8 cellular contexts compared by ENCODE assay signal in the genomic region with DNA sequence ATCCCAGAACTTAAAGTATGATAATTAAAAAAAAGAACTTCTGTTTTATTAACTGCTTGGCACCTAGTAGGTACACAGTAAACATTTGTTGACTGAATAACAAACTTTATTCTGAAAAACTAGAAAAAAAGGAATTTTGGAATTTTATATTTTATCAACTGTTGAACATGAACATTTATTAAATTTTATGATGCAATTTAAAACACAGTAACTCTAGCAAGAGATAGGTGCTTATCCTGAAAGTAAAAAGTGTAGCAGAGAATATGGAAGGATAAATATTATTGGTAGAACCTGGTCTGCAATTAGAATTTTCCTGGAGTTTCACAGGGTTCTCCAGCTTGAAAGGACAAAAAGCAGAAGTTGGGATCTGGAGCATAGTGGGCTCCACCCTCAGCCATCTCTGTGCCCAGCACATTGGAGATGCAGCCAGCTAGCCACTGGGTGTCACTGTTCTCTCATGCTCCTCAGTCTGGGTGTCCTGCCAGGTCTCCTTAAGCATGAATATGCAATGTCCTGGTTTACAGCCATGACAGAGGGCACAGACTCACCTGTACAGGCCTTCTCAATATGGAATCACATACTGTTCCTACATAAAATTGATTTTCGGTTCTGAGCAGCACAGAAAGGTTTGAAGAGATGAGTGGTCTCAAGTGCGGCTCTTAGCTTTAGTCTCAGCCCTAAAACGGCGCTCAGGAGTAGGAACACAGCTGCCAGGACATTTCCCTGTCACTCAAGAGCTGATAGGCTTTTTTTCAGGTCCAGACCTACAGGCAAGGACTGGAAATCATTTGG. TPM values are rescaled to one million over a fixed set of nuclear protein-coding genes. Genes with fewer than 3 reads are reported as not detected.
DNase-seq lines count a peak whose midpoint lies in the region; ATAC-seq, FAIRE-seq and TF ChIP-seq lines count a peak whose summit lies in the region.

No MANE protein-coding gene starts in this region.

- peak; percentile 100 for ATAC-seq in PC-3
- peak; percentile 100 for ATAC-seq in upper lobe of right lung

- CTCF ChIA-PET in PC-3 (lab: Charles Lee), result no interaction called here

- H3K36me3 ChIP-seq in PC-3 (ENCODE audit: low read depth, low read length) (no peaks in the 10 kb centered on the region), upper lobe of right lung (no peaks in the 10 kb centered on the region)

- peaks cover 49% of the 10 kb centered on the region for H3K27me3 Mint-ChIP-seq in osteocyte (ENCODE audit: unreplicated experiment)

- H3K27ac Mint-ChIP-seq in osteocyte (ENCODE audit: unreplicated experiment), result no peak overlapping the region

- H4K20me1 ChIP-seq in PC-3 (ENCODE audit: low read length), result no peaks in the 10 kb centered on the region

- peak; percentile 30 for FAIRE-seq in H54 (lab: Jason Lieb, UNC)

- H3K9me2 ChIP-seq in PC-3 (replicated peaks; ENCODE audit: low read length), result no peaks in the 10 kb centered on the region

- no peak overlapping the region for H3K4me2 ChIP-seq in PC-3 (ENCODE audit: low read length)

- TF ChIP-seq POLR2A in H54 (IDR thresholded peaks at IDR 0.05; ENCODE audit: low read depth, low read length), result no peak

- intact Hi-C loops in PC-3 (cut with micrococcal nuclease) (loop anchor here (2.0 to 5.0 kb wide), 4 partner anchors 230 to 566 kb away; no protein-coding TSS in a partner anchor), upper lobe of right lung (cut with DNase I) (no loop called here)

- H3K9me3 Mint-ChIP-seq in osteocyte (ENCODE audit: unreplicated experiment), result peaks cover 5% of the 10 kb centered on the region

- POLR2A ChIA-PET in PC-3 (lab: Charles Lee; ENCODE audit: unreplicated experiment), result no interaction called here

- H3K27me3 ChIP-seq in PC-3 (ENCODE audit: low read length) (no peaks in the 10 kb centered on the region), upper lobe of right lung (no peaks in the 10 kb centered on the region)

- no peaks in the 10 kb centered on the region for H3K36me3 Mint-ChIP-seq in osteocyte (ENCODE audit: unreplicated experiment)

- H3K9me3 ChIP-seq in PC-3 (ENCODE audit: low read length) (no peaks in the 10 kb centered on the region), upper lobe of right lung (no peaks in the 10 kb centered on the region)

- no TSS peak for BruUV-seq in PC-3 (replicated peaks; lab: Mats Ljungman, UMichigan)

- H3K4me1 ChIP-seq in PC-3 (ENCODE audit: insufficient read depth, low read length), result no peaks in the 10 kb centered on the region
- no peaks in the 10 kb centered on the region for H3K4me1 ChIP-seq in upper lobe of right lung

- H3K4me3 ChIP-seq in PC-3 (ENCODE audit: low read length) (no peak overlapping the region), upper lobe of right lung (no peak overlapping the region)

- DNase-seq in GM03348 (ENCODE audit: low spot score) (peak; percentile 59), H54 (ENCODE audit: insufficient read length, low spot score) (peak; percentile 6), LHCN-M2 (ENCODE audit: low read depth) (peak; percentile 60), PC-3 (peak; percentile 80), activated T-helper 1 cell treated with Interleukin-2 at 50 U/mL for 16 hours (ENCODE audit: low read depth) (peak; percentile 9), foreskin melanocyte (peak; percentile 39), osteocyte (ENCODE audit: extremely low spot score, unreplicated experiment) (no peak), upper lobe of right lung (peak; percentile 81)

- no peak overlapping the region for H3K4me3 Mint-ChIP-seq in osteocyte (ENCODE audit: unreplicated experiment)

- H3K27ac ChIP-seq in PC-3 (ENCODE audit: low read length) (no peak overlapping the region), upper lobe of right lung (no peak overlapping the region)

- no peak overlapping the region for H3K9ac ChIP-seq in PC-3 (ENCODE audit: low read length)

- TF ChIP-seq CTCF in PC-3 (conservative IDR thresholded peaks at IDR 0.05; ENCODE audit: low read depth, low read length) (peak; percentile 79), osteocyte (IDR thresholded peaks at IDR 0.05) (peak; percentile 85), upper lobe of right lung (IDR thresholded peaks at IDR 0.05) (peak; percentile 81)

- H2AFZ ChIP-seq in PC-3 (ENCODE audit: low read length), result no peak overlapping the region

- H3F3A ChIP-seq in PC-3 (ENCODE audit: low read length, unreplicated experiment), result no peaks in the 10 kb centered on the region

- H3K79me2 ChIP-seq in PC-3 (ENCODE audit: low read length), result no peaks in the 10 kb centered on the region

- no peaks in the 10 kb centered on the region for H3K4me1 Mint-ChIP-seq in osteocyte (ENCODE audit: unreplicated experiment)

RNA-seq across cellular contexts. Expression of a gene that starts 31.7 kb away (rescaled TPM):
- total RNA-seq in LHCN-M2 (2014; rRNA removed) (0.11 TPM in 1 of 2 replicates, not detected in the other), PC-3 (2014; rRNA removed) (3.5 and 6.0 TPM in 2 replicates), osteocyte (not detected in 2 replicates), upper lobe of right lung (13.3 TPM)
- 0.24 TPM for polyA plus RNA-seq in LHCN-M2 (2012)
